In the genomic region with DNA sequence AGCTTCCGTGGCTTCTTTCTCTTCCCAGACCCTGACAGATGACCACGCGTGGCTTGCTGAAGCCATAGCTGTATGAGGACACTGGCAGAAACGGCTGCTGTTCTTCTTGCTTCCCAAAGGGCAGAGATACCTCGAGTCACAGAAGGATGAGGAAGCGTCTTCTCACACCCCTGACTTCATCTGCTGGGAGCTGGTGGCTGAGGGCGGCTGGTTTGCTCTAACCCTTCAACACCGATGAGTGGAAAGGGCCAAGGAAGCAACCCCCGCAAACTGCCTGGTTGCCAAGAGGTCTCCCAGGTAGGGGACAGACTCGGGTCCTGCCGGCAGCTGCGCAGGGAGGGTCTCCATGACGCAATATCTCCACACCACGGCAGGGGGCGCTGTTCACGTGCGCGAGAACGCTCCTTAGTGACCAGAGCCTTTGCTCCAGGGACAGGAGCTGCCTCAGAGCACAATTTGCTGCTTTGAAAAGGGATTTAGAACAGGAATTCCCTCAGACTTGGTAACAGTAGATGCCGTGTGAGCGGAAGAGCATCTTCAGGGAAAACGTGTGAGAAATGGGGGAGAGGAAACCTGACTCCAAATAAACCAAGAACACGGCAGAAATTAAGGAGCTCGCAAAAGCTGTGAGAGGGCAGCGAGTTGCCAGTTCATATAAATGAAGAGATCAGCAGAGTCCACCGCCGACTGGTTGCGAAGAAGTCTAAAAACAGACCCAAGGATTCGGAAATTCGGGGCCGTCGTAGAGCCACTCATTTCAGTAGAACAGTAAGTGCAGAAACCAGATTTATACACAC, we compare ENCODE assay signal across 1 cellular context.
A peak's percentile ranks its signal among the peaks of the same experiment; 100 is the strongest.
TF ChIP-seq lines count a peak whose summit lies in the region.

No MANE protein-coding gene starts in this region.

TF ChIP-seq in HepG2, 621 proteins besides CTCF, POLR2A, EP300 and RAD21 (continued from another document and continues in another):
- TF ChIP-seq, protein P1, sequence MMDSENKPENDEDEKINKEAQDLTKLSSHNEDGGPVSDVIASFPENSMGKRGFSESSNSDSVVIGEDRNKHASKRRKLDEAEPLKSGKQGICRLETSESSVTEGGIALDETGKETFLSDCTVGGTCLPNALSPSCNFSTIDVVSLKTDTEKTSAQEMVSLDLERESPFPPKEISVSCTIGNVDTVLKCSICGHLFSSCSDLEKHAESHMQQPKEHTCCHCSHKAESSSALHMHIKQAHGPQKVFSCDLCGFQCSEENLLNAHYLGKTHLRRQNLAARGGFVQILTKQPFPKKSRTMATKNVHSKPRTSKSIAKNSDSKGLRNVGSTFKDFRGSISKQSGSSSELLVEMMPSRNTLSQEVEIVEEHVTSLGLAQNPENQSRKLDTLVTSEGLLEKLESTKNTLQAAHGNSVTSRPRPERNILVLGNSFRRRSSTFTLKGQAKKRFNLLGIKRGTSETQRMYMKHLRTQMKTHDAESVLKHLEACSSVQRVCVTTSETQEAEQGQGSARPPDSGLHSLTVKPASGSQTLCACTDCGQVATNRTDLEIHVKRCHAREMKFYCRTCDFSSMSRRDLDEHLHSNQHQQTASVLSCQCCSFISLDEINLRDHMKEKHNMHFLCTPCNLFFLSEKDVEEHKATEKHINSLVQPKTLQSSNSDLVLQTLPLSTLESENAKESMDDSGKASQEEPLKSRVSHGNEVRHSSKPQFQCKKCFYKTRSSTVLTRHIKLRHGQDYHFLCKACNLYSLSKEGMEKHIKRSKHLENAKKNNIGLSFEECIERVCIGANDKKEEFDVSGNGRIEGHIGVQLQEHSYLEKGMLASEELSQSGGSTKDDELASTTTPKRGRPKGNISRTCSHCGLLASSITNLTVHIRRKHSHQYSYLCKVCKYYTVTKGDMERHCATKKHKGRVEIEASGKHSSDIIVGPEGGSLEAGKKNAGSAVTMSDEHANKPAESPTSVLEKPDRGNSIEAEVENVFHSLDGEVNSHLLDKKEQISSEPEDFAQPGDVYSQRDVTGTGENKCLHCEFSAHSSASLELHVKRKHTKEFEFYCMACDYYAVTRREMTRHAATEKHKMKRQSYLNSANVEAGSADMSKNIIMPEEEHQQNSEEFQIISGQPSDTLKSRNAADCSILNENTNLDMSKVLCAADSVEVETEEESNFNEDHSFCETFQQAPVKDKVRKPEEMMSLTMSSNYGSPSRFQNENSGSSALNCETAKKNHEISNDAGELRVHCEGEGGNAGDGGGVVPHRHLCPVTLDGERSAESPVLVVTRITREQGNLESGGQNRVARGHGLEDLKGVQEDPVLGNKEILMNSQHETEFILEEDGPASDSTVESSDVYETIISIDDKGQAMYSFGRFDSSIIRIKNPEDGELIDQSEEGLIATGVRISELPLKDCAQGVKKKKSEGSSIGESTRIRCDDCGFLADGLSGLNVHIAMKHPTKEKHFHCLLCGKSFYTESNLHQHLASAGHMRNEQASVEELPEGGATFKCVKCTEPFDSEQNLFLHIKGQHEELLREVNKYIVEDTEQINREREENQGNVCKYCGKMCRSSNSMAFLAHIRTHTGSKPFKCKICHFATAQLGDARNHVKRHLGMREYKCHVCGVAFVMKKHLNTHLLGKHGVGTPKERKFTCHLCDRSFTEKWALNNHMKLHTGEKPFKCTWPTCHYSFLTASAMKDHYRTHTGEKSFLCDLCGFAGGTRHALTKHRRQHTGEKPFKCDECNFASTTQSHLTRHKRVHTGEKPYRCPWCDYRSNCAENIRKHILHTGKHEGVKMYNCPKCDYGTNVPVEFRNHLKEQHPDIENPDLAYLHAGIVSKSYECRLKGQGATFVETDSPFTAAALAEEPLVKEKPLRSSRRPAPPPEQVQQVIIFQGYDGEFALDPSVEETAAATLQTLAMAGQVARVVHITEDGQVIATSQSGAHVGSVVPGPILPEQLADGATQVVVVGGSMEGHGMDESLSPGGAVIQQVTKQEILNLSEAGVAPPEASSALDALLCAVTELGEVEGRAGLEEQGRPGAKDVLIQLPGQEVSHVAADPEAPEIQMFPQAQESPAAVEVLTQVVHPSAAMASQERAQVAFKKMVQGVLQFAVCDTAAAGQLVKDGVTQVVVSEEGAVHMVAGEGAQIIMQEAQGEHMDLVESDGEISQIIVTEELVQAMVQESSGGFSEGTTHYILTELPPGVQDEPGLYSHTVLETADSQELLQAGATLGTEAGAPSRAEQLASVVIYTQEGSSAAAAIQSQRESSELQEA (CRISPR knock-in tag; IDR thresholded peaks at IDR 0.05; ENCODE audit: not compliant biosample characterization): no peak
- TF ChIP-seq ZNF546 (CRISPR knock-in tag; conservative IDR thresholded peaks at IDR 0.05) (no peak), NRL (CRISPR knock-in tag; IDR thresholded peaks at IDR 0.05; ENCODE audit: borderline replicate concordance) (peak; percentile 61), ERF (CRISPR knock-in tag; IDR thresholded peaks at IDR 0.05) (peak; percentile 36; the same call in 1 of the 2 replicates), ZNF598 (CRISPR knock-in tag; IDR thresholded peaks at IDR 0.05; ENCODE audit: borderline replicate concordance) (peak; percentile 45; the same call in 1 of the 2 replicates), RBAK (CRISPR knock-in tag; IDR thresholded peaks at IDR 0.05) (0 out of 2 replicates have a peak, but pooled peaks have one; percentile 52), ZSCAN31 (CRISPR knock-in tag; IDR thresholded peaks at IDR 0.05; ENCODE audit: low read depth) (0 out of 2 replicates have a peak, but pooled peaks have one; percentile 10), ZNF207 (IDR thresholded peaks at IDR 0.05; ENCODE audit: borderline replicate concordance) (no peak), HDAC2 (CRISPR knock-in tag; IDR thresholded peaks at IDR 0.05) (peak; percentile 60; the same call in 1 of the 2 replicates), ZSCAN9 (CRISPR knock-in tag; IDR thresholded peaks at IDR 0.05; ENCODE audit: borderline replicate concordance) (0 out of 2 replicates have a peak, but pooled peaks have one; percentile 32), KAT2B (IDR thresholded peaks at IDR 0.05; ENCODE audit: borderline replicate concordance, low read depth, low read length) (no peak), ATAD3A (CRISPR knock-in tag; IDR thresholded peaks at IDR 0.05) (no peak), ZNF296 (CRISPR knock-in tag; conservative IDR thresholded peaks at IDR 0.05) (no peak), ZNF510 (CRISPR knock-in tag; IDR thresholded peaks at IDR 0.05; ENCODE audit: low read depth) (0 out of 2 replicates have a peak, but pooled peaks have one; percentile 27), KDM2A (CRISPR knock-in tag; IDR thresholded peaks at IDR 0.05; ENCODE audit: borderline replicate concordance, low read depth) (peak; percentile 91), ZNF556 (CRISPR knock-in tag; IDR thresholded peaks at IDR 0.05; ENCODE audit: borderline replicate concordance) (peak; percentile 76; the same call in 1 of the 2 replicates), ZFAT (CRISPR knock-in tag; conservative IDR thresholded peaks at IDR 0.05) (no peak), FOXA1 (IDR thresholded peaks at IDR 0.05) (no peak), FOXA1 (CRISPR knock-in tag; IDR thresholded peaks at IDR 0.05) (peak; percentile 19; the same call in 1 of the 2 replicates), MIER2 (CRISPR knock-in tag; IDR thresholded peaks at IDR 0.05) (0 out of 2 replicates have a peak, but pooled peaks have one; percentile 39), ZBTB7B (CRISPR knock-in tag; IDR thresholded peaks at IDR 0.05) (peak; percentile 56; the same call in 1 of the 2 replicates), ZNF331 (CRISPR knock-in tag; IDR thresholded peaks at IDR 0.05) (peak; percentile 72; the same call in 1 of the 2 replicates), THAP11 (CRISPR knock-in tag; IDR thresholded peaks at IDR 0.05) (peak; percentile 49; the same call in 1 of the 2 replicates), ZNF660 (CRISPR knock-in tag; IDR thresholded peaks at IDR 0.05; ENCODE audit: borderline replicate concordance, low read depth) (no peak)
- TF ChIP-seq, protein P2, sequence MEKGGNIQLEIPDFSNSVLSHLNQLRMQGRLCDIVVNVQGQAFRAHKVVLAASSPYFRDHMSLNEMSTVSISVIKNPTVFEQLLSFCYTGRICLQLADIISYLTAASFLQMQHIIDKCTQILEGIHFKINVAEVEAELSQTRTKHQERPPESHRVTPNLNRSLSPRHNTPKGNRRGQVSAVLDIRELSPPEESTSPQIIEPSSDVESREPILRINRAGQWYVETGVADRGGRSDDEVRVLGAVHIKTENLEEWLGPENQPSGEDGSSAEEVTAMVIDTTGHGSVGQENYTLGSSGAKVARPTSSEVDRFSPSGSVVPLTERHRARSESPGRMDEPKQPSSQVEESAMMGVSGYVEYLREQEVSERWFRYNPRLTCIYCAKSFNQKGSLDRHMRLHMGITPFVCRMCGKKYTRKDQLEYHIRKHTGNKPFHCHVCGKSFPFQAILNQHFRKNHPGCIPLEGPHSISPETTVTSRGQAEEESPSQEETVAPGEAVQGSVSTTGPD (CRISPR knock-in tag; IDR thresholded peaks at IDR 0.05): no peak
- TF ChIP-seq, protein P3, sequence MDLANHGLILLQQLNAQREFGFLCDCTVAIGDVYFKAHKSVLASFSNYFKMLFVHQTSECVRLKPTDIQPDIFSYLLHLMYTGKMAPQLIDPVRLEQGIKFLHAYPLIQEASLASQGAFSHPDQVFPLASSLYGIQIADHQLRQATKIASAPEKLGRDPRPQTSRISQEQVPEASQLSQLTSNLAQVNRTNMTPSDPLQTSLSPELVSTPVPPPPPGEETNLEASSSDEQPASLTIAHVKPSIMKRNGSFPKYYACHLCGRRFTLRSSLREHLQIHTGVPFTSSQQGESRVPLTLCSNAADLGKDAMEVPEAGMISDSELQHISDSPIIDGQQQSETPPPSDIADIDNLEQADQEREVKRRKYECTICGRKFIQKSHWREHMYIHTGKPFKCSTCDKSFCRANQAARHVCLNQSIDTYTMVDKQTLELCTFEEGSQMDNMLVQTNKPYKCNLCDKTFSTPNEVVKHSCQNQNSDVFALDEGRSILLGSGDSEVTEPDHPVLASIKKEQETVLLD (CRISPR knock-in tag; IDR thresholded peaks at IDR 0.05; ENCODE audit: low read depth): 0 out of 2 replicates have a peak, but pooled peaks have one; percentile 48
- TF ChIP-seq, protein P4, sequence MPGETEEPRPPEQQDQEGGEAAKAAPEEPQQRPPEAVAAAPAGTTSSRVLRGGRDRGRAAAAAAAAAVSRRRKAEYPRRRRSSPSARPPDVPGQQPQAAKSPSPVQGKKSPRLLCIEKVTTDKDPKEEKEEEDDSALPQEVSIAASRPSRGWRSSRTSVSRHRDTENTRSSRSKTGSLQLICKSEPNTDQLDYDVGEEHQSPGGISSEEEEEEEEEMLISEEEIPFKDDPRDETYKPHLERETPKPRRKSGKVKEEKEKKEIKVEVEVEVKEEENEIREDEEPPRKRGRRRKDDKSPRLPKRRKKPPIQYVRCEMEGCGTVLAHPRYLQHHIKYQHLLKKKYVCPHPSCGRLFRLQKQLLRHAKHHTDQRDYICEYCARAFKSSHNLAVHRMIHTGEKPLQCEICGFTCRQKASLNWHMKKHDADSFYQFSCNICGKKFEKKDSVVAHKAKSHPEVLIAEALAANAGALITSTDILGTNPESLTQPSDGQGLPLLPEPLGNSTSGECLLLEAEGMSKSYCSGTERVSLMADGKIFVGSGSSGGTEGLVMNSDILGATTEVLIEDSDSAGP (CRISPR knock-in tag; IDR thresholded peaks at IDR 0.05; ENCODE audit: borderline replicate concordance): peak; percentile 43; the same call in 1 of the 2 replicates
- TF ChIP-seq, protein P5, sequence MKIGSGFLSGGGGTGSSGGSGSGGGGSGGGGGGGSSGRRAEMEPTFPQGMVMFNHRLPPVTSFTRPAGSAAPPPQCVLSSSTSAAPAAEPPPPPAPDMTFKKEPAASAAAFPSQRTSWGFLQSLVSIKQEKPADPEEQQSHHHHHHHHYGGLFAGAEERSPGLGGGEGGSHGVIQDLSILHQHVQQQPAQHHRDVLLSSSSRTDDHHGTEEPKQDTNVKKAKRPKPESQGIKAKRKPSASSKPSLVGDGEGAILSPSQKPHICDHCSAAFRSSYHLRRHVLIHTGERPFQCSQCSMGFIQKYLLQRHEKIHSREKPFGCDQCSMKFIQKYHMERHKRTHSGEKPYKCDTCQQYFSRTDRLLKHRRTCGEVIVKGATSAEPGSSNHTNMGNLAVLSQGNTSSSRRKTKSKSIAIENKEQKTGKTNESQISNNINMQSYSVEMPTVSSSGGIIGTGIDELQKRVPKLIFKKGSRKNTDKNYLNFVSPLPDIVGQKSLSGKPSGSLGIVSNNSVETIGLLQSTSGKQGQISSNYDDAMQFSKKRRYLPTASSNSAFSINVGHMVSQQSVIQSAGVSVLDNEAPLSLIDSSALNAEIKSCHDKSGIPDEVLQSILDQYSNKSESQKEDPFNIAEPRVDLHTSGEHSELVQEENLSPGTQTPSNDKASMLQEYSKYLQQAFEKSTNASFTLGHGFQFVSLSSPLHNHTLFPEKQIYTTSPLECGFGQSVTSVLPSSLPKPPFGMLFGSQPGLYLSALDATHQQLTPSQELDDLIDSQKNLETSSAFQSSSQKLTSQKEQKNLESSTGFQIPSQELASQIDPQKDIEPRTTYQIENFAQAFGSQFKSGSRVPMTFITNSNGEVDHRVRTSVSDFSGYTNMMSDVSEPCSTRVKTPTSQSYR (CRISPR knock-in tag; IDR thresholded peaks at IDR 0.05; ENCODE audit: borderline replicate concordance): no peak
- TF ChIP-seq, protein P6, sequence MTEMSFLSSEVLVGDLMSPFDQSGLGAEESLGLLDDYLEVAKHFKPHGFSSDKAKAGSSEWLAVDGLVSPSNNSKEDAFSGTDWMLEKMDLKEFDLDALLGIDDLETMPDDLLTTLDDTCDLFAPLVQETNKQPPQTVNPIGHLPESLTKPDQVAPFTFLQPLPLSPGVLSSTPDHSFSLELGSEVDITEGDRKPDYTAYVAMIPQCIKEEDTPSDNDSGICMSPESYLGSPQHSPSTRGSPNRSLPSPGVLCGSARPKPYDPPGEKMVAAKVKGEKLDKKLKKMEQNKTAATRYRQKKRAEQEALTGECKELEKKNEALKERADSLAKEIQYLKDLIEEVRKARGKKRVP (CRISPR knock-in tag; IDR thresholded peaks at IDR 0.05): peak in 1 of 2 experiments; percentile 96; a peak in 2 of 4 replicates
- TF ChIP-seq, protein P7, sequence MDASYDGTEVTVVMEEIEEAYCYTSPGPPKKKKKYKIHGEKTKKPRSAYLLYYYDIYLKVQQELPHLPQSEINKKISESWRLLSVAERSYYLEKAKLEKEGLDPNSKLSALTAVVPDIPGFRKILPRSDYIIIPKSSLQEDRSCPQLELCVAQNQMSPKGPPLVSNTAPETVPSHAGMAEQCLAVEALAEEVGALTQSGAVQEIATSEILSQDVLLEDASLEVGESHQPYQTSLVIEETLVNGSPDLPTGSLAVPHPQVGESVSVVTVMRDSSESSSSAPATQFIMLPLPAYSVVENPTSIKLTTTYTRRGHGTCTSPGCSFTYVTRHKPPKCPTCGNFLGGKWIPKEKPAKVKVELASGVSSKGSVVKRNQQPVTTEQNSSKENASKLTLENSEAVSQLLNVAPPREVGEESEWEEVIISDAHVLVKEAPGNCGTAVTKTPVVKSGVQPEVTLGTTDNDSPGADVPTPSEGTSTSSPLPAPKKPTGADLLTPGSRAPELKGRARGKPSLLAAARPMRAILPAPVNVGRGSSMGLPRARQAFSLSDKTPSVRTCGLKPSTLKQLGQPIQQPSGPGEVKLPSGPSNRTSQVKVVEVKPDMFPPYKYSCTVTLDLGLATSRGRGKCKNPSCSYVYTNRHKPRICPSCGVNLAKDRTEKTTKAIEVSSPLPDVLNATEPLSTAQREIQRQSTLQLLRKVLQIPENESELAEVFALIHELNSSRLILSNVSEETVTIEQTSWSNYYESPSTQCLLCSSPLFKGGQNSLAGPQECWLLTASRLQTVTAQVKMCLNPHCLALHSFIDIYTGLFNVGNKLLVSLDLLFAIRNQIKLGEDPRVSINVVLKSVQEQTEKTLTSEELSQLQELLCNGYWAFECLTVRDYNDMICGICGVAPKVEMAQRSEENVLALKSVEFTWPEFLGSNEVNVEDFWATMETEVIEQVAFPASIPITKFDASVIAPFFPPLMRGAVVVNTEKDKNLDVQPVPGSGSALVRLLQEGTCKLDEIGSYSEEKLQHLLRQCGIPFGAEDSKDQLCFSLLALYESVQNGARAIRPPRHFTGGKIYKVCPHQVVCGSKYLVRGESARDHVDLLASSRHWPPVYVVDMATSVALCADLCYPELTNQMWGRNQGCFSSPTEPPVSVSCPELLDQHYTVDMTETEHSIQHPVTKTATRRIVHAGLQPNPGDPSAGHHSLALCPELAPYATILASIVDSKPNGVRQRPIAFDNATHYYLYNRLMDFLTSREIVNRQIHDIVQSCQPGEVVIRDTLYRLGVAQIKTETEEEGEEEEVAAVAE (CRISPR knock-in tag; IDR thresholded peaks at IDR 0.05; ENCODE audit: borderline replicate concordance): 0 out of 2 replicates have a peak, but pooled peaks have one; percentile 34
